In genomic region chr11:92461478-92461877, GRCh38 we compare ENCODE assay signal across 35 cellular contexts.
"Had no signal": no experiment of that assay in that cellular context is flagged by ENCODE, and none has a peak within 500 bp of the region (broad histone marks: within the 10 kb centered on the region; RNA-seq: fewer than 3 reads in every experiment).

No MANE protein-coding gene starts in this region.

- H3K36me3 Mint-ChIP-seq: activated CD4-positive, alpha-beta memory T cell treated with anti-CD3 and anti-CD28 coated beads for 36 hours; activated CD8-positive, alpha-beta memory T cell treated with anti-CD3 and anti-CD28 coated beads, Interleukin-2, amount 10 ng/mL, durations not matched to agents 7 days and 5 days; activated naive CD4-positive, alpha-beta T cell treated with anti-CD3 and anti-CD28 coated beads, Interleukin-2, amount 50 U/mL, for 24 hours; activated naive CD8-positive, alpha-beta T cell treated with anti-CD3 and anti-CD28 coated beads for 36 hours had no signal

- H3K27me3 ChIP-seq: adrenal gland, body of pancreas, esophagus muscularis mucosa, foreskin keratinocyte, gastrocnemius medialis, heart left ventricle had no signal

- H3K27ac ChIP-seq: adrenal gland, body of pancreas, esophagus muscularis mucosa, foreskin keratinocyte, gastrocnemius medialis, heart left ventricle, WERI-Rb-1 had no signal

- H3K4me1 ChIP-seq: adrenal gland, body of pancreas, esophagus muscularis mucosa, foreskin keratinocyte, gastrocnemius medialis, heart left ventricle had no signal

- H3K27ac Mint-ChIP-seq: activated CD4-positive, alpha-beta memory T cell treated with anti-CD3 and anti-CD28 coated beads for 36 hours; activated CD4-positive, alpha-beta T cell treated with anti-CD3 and anti-CD28 coated beads for 36 hours; activated CD4-positive, alpha-beta T cell treated with anti-CD3 and anti-CD28 coated beads, Interleukin-2, amount 10 ng/mL, durations not matched to agents 24 days and 14 days; activated CD8-positive, alpha-beta memory T cell treated with anti-CD3 and anti-CD28 coated beads, Interleukin-2, amount 10 ng/mL, durations not matched to agents 7 days and 5 days; activated CD8-positive, alpha-beta T cell treated with anti-CD3 and anti-CD28 coated beads, Interleukin-2, amount 10 ng/mL, durations not matched to agents 7 days and 5 days; activated naive CD4-positive, alpha-beta T cell treated with anti-CD3 and anti-CD28 coated beads for 36 hours; activated naive CD4-positive, alpha-beta T cell treated with anti-CD3 and anti-CD28 coated beads, Interleukin-2, amount 50 U/mL, for 24 hours; activated naive CD8-positive, alpha-beta T cell treated with anti-CD3 and anti-CD28 coated beads for 36 hours; activated naive CD8-positive, alpha-beta T cell treated with anti-CD3 and anti-CD28 coated beads, Interleukin-2, amount 50 U/mL, for 24 hours; activated T-helper 1 cell treated with anti-CD3 and anti-CD28 coated beads, Interleukin-12 subunit alpha, Interleukin-12 subunit beta, Interleukin-2, Interleukin-4 antibody, amounts not matched to agents 30 ng/mL and 10 ng/mL and 1 ng/mL, durations not matched to agents 14 hours and 24 hours and 36 hours; activated T-helper 2 cell treated with anti-CD3 and anti-CD28 coated beads, Interferon-gamma antibody, Interleukin-2, Interleukin-4, amounts not matched to agents 10 μg/mL and 5 μg/mL and 100 μg/mL, durations not matched to agents 14 hours and 24 hours and 36 hours; effector memory CD8-positive, alpha-beta T cell; T-helper 17 cell; T-helper 2 cell treated with Interferon-gamma antibody and Interleukin-4, amounts not matched to agents 5 μg/mL and 100 μg/mL, for 36 hours had no signal

- H3K4me1 Mint-ChIP-seq: activated CD4-positive, alpha-beta T cell treated with anti-CD3 and anti-CD28 coated beads for 36 hours; activated CD4-positive, alpha-beta T cell treated with anti-CD3 and anti-CD28 coated beads, Interleukin-2, amount 10 ng/mL, durations not matched to agents 24 days and 14 days; activated CD8-positive, alpha-beta memory T cell treated with anti-CD3 and anti-CD28 coated beads, Interleukin-2, amount 10 ng/mL, durations not matched to agents 7 days and 5 days; activated naive CD4-positive, alpha-beta T cell treated with anti-CD3 and anti-CD28 coated beads, Interleukin-2, amount 50 U/mL, for 24 hours; activated naive CD8-positive, alpha-beta T cell treated with anti-CD3 and anti-CD28 coated beads for 36 hours; activated naive CD8-positive, alpha-beta T cell treated with anti-CD3 and anti-CD28 coated beads, Interleukin-2, amount 50 U/mL, for 24 hours; T-helper 17 cell had no signal

- H3K27me3 Mint-ChIP-seq: activated CD4-positive, alpha-beta memory T cell treated with anti-CD3 and anti-CD28 coated beads for 36 hours; activated CD8-positive, alpha-beta memory T cell treated with anti-CD3 and anti-CD28 coated beads, Interleukin-2, amount 10 ng/mL, durations not matched to agents 7 days and 5 days; activated naive CD8-positive, alpha-beta T cell treated with anti-CD3 and anti-CD28 coated beads for 36 hours; effector memory CD8-positive, alpha-beta T cell had no signal

- H3K9me3 ChIP-seq: adrenal gland, body of pancreas, esophagus muscularis mucosa, gastrocnemius medialis, heart left ventricle had no signal

- H3K9me3 Mint-ChIP-seq: activated CD4-positive, alpha-beta memory T cell treated with anti-CD3 and anti-CD28 coated beads for 36 hours; activated CD4-positive, alpha-beta T cell treated with anti-CD3 and anti-CD28 coated beads, Interleukin-2, amount 10 ng/mL, durations not matched to agents 24 days and 14 days; activated naive CD4-positive, alpha-beta T cell treated with anti-CD3 and anti-CD28 coated beads for 36 hours; activated naive CD4-positive, alpha-beta T cell treated with anti-CD3 and anti-CD28 coated beads, Interleukin-2, amount 50 U/mL, for 24 hours; activated naive CD8-positive, alpha-beta T cell treated with anti-CD3 and anti-CD28 coated beads for 36 hours; activated naive CD8-positive, alpha-beta T cell treated with anti-CD3 and anti-CD28 coated beads, Interleukin-2, amount 50 U/mL, for 24 hours; activated T-helper 1 cell treated with anti-CD3 and anti-CD28 coated beads, Interleukin-12 subunit alpha, Interleukin-12 subunit beta, Interleukin-2, Interleukin-4 antibody, amounts not matched to agents 30 ng/mL and 10 ng/mL and 1 ng/mL, durations not matched to agents 14 hours and 24 hours and 36 hours; activated T-helper 2 cell treated with anti-CD3 and anti-CD28 coated beads, Interferon-gamma antibody, Interleukin-2, Interleukin-4, amounts not matched to agents 10 μg/mL and 5 μg/mL and 100 μg/mL, durations not matched to agents 14 hours and 24 hours and 36 hours; T-helper 2 cell treated with Interferon-gamma antibody and Interleukin-4, amounts not matched to agents 5 μg/mL and 100 μg/mL, for 36 hours had no signal

- DNase-seq: activated CD4-positive, alpha-beta memory T cell treated with anti-CD3 and anti-CD28 coated beads for 36 hours; activated CD4-positive, alpha-beta T cell treated with anti-CD3 and anti-CD28 coated beads for 36 hours; activated CD4-positive, alpha-beta T cell treated with anti-CD3 and anti-CD28 coated beads, Interleukin-2, amount 10 ng/mL, durations not matched to agents 24 days and 14 days; activated CD4-positive, CD25-positive, alpha-beta regulatory T cell; activated CD4-positive, CD25-positive, alpha-beta regulatory T cell treated with anti-CD3 and anti-CD28 coated beads, Interleukin-2, amount 50 U/mL, for 72 hours; activated CD8-positive, alpha-beta memory T cell treated with anti-CD3 and anti-CD28 coated beads, Interleukin-2, amount 10 ng/mL, durations not matched to agents 7 days and 5 days; activated CD8-positive, alpha-beta memory T cell treated with anti-CD3 and anti-CD28 coated beads, Interleukin-2, amount 50 U/mL, for 4 hours; activated CD8-positive, alpha-beta T cell treated with anti-CD3 and anti-CD28 coated beads, Interleukin-2, amount 10 ng/mL, durations not matched to agents 7 days and 5 days; activated effector memory CD4-positive, alpha-beta T cell treated with anti-CD3 and anti-CD28 coated beads, Interleukin-2, amount 50 U/mL, for 16 hours; activated naive CD4-positive, alpha-beta T cell treated with anti-CD3 and anti-CD28 coated beads for 36 hours; activated naive CD8-positive, alpha-beta T cell treated with anti-CD3 and anti-CD28 coated beads for 36 hours; activated naive CD8-positive, alpha-beta T cell treated with anti-CD3 and anti-CD28 coated beads, Interleukin-2, amount 50 U/mL, for 24 hours; activated T-cell treated with anti-CD3 and anti-CD28 coated beads, Interleukin-2, amount 50 U/mL, for 1 hour; activated T-cell treated with anti-CD3 and anti-CD28 coated beads, Interleukin-2, amount 50 U/mL, for 48 hours; adrenal gland; amygdala; aorta; body of pancreas; caudate nucleus; cortex of kidney; dermis blood vessel endothelial cell; effector CD4-positive, alpha-beta T cell; effector memory CD8-positive, alpha-beta T cell; foreskin keratinocyte; gastrocnemius medialis; glutamatergic neuron; heart left ventricle; T-helper 17 cell; T1000; WERI-Rb-1 had no signal

- ATAC-seq: activated CD4-positive, alpha-beta T cell treated with anti-CD3 and anti-CD28 coated beads for 36 hours; activated CD8-positive, alpha-beta memory T cell treated with anti-CD3 and anti-CD28 coated beads, Interleukin-2, amount 10 ng/mL, durations not matched to agents 7 days and 5 days; activated CD8-positive, alpha-beta T cell treated with anti-CD3 and anti-CD28 coated beads, Interleukin-2, amount 10 ng/mL, durations not matched to agents 7 days and 5 days; activated naive CD8-positive, alpha-beta T cell treated with anti-CD3 and anti-CD28 coated beads, Interleukin-2, amount 50 U/mL, for 24 hours; body of pancreas; effector memory CD8-positive, alpha-beta T cell; foreskin keratinocyte; gastrocnemius medialis; heart left ventricle; T-helper 17 cell had no signal

- H3K4me3 Mint-ChIP-seq: activated CD4-positive, alpha-beta memory T cell treated with anti-CD3 and anti-CD28 coated beads for 36 hours; activated CD4-positive, alpha-beta T cell treated with anti-CD3 and anti-CD28 coated beads for 36 hours; activated CD4-positive, alpha-beta T cell treated with anti-CD3 and anti-CD28 coated beads, Interleukin-2, amount 10 ng/mL, durations not matched to agents 24 days and 14 days; activated CD8-positive, alpha-beta memory T cell treated with anti-CD3 and anti-CD28 coated beads, Interleukin-2, amount 10 ng/mL, durations not matched to agents 7 days and 5 days; activated CD8-positive, alpha-beta T cell treated with anti-CD3 and anti-CD28 coated beads, Interleukin-2, amount 10 ng/mL, durations not matched to agents 7 days and 5 days; activated naive CD4-positive, alpha-beta T cell treated with anti-CD3 and anti-CD28 coated beads for 36 hours; activated naive CD4-positive, alpha-beta T cell treated with anti-CD3 and anti-CD28 coated beads, Interleukin-2, amount 50 U/mL, for 24 hours; activated naive CD8-positive, alpha-beta T cell treated with anti-CD3 and anti-CD28 coated beads for 36 hours; activated naive CD8-positive, alpha-beta T cell treated with anti-CD3 and anti-CD28 coated beads, Interleukin-2, amount 50 U/mL, for 24 hours; activated T-helper 1 cell treated with anti-CD3 and anti-CD28 coated beads, Interleukin-12 subunit alpha, Interleukin-12 subunit beta, Interleukin-2, Interleukin-4 antibody, amounts not matched to agents 30 ng/mL and 10 ng/mL and 1 ng/mL, durations not matched to agents 14 hours and 24 hours and 36 hours; effector memory CD8-positive, alpha-beta T cell; T-helper 17 cell; T-helper 2 cell treated with Interferon-gamma antibody and Interleukin-4, amounts not matched to agents 5 μg/mL and 100 μg/mL, for 36 hours had no signal

- H3K4me3 ChIP-seq: adrenal gland, body of pancreas, esophagus muscularis mucosa, gastrocnemius medialis, heart left ventricle had no signal

- H3K36me3 ChIP-seq: adrenal gland, esophagus muscularis mucosa, gastrocnemius medialis, heart left ventricle, WERI-Rb-1 had no signal
